20 cellular contexts compared by ENCODE assay signal in genomic region chr1:9731051-9731537, GRCh38.
DNase-seq lines count a peak whose midpoint lies in the region; ATAC-seq, FAIRE-seq and TF ChIP-seq lines count a peak whose summit lies in the region.
"Had no signal": no experiment of that assay in that cellular context is flagged by ENCODE, and none has a peak within 500 bp of the region (broad histone marks: within the 10 kb centered on the region; RNA-seq: fewer than 3 reads in every experiment).

No MANE protein-coding gene starts in this region.

- peaks cover 73% of the 10 kb centered on the region for H3K36me3 Mint-ChIP-seq in T-helper 2 cell treated with Interferon-gamma antibody and Interleukin-4, amounts not matched to agents 5 μg/mL and 100 μg/mL, for 36 hours (ENCODE audit: low read depth)

- H3K27me3 ChIP-seq in IMR-90 (ENCODE audit: control insufficient read depth, insufficient read depth, low read length), result no peaks in the 10 kb centered on the region
- H3K27me3 ChIP-seq in GM12878 (replicated peaks in 1 of 2; ENCODE audit: control insufficient read depth in 2 of 2, insufficient read depth in 2 of 2, low read length in 1 of 2), result no peaks in the 10 kb centered on the region
- no peaks in the 10 kb centered on the region for H3K27me3 ChIP-seq in neutrophil
- H3K27me3 ChIP-seq in prostate gland (replicated peaks; ENCODE audit: insufficient read depth), result no peaks in the 10 kb centered on the region
- no peaks in the 10 kb centered on the region for H3K27me3 ChIP-seq in right atrium auricular region
- H3K27me3 ChIP-seq: heart left ventricle, SJSA1 had no signal

- TF ChIP-seq EP300 in GM12878 (IDR thresholded peaks at IDR 0.05; ENCODE audit: borderline replicate concordance in 1 of 2, control insufficient read depth in 1 of 2, low read depth in 2 of 2, low read length in 2 of 2), result no peak

- H4K5ac ChIP-seq in IMR-90 (ENCODE audit: low read depth, low read length), result no peak overlapping the region

- in situ Hi-C loops in IMR-90 (cut with MboI; ENCODE audit: low sequenced_read_pairs), result no loop called here
- in situ Hi-C loops in GM12878 (cut with MboI), result no loop called here

- H3K23ac ChIP-seq in IMR-90 (ENCODE audit: low read depth, low read length), result no peak overlapping the region

- dilution Hi-C loops in IMR-90 (cut with HindIII; ENCODE audit: low sequenced_read_pairs, unreplicated experiment), result no loop called here

- H4K8ac ChIP-seq in IMR-90 (ENCODE audit: low read depth in 2 of 2, low read length in 2 of 2), result no peak overlapping the region

- H3K4me2 ChIP-seq in IMR-90 (ENCODE audit: low read depth, low read length) (no peak overlapping the region), GM12878 (ENCODE audit: control insufficient read depth, insufficient read depth) (no peak overlapping the region)

- no TSS peak for BruUV-seq in IMR-90 (replicated peaks; lab: Mats Ljungman, UMichigan)
- BruUV-seq in GM12878 (replicated peaks; lab: Mats Ljungman, UMichigan), result no TSS peak

- no peaks in the 10 kb centered on the region for H3K9me3 Mint-ChIP-seq in T-helper 2 cell treated with Interferon-gamma antibody and Interleukin-4, amounts not matched to agents 5 μg/mL and 100 μg/mL, for 36 hours
- H3K9me3 Mint-ChIP-seq: type B pancreatic cell had no signal

- TF ChIP-seq CTCF in IMR-90 (conservative IDR thresholded peaks at IDR 0.05; ENCODE audit: low read depth, low read length) (no peak), GM12878 (IDR thresholded peaks at IDR 0.05 in 2 of 3, conservative IDR thresholded peaks at IDR 0.05 in 1 of 3; ENCODE audit: control insufficient read depth in 2 of 3, extremely low read depth in 1 of 3, insufficient read depth in 1 of 3, low read depth in 3 of 3, low read length in 3 of 3) (no peak), neutrophil (IDR thresholded peaks at IDR 0.05) (no peak), prostate gland (IDR thresholded peaks at IDR 0.05) (no peak), right atrium auricular region (IDR thresholded peaks at IDR 0.05) (no peak)

- DNase-seq in T-helper 2 cell treated with Interferon-gamma antibody and Interleukin-4, amounts not matched to agents 5 μg/mL and 100 μg/mL, for 36 hours (ENCODE audit: low spot score), result no peak
- no peak for DNase-seq in T-helper 2 cell
- DNase-seq in IMR-90, result no peak
- DNase-seq in GM12878 (ENCODE audit: low read depth, low spot score), result no peak
- no peak for DNase-seq in prostate gland (ENCODE audit: low spot score)
- DNase-seq in GM03348 (ENCODE audit: low spot score), result no peak
- DNase-seq in right atrium auricular region (ENCODE audit: low spot score), result no peak
- DNase-seq: 8988T; activated naive CD4-positive, alpha-beta T cell; mesenchymal stem cell; NCI-H2107; NCI-H526 treated with DMSO at 0.1 percent for 48 hours; OCI-M1 had no signal

- H4K20me1 ChIP-seq in IMR-90 (ENCODE audit: insufficient read depth, low read length), result peaks cover 4% of the 10 kb centered on the region; the same call in 1 of the 2 replicates
- no peaks in the 10 kb centered on the region for H4K20me1 ChIP-seq in GM12878 (ENCODE audit: control insufficient read depth, insufficient read depth)

- no peak overlapping the region for H3K4ac ChIP-seq in IMR-90 (ENCODE audit: low read depth, low read length)

- RAD21 ChIA-PET in GM12878 (lab: Charles Lee; ENCODE audit: unreplicated experiment), result no interaction called here

- no peaks in the 10 kb centered on the region for H3K27me3 Mint-ChIP-seq in T-helper 2 cell treated with Interferon-gamma antibody and Interleukin-4, amounts not matched to agents 5 μg/mL and 100 μg/mL, for 36 hours (ENCODE audit: low read depth)
- H3K27me3 Mint-ChIP-seq: type B pancreatic cell had no signal

- peak overlapping the region; percentile 47 for H3K27ac Mint-ChIP-seq in T-helper 2 cell treated with Interferon-gamma antibody and Interleukin-4, amounts not matched to agents 5 μg/mL and 100 μg/mL, for 36 hours
- H3K27ac Mint-ChIP-seq: type B pancreatic cell had no signal

- TF ChIP-seq POLR2A in IMR-90 (IDR thresholded peaks at IDR 0.05; ENCODE audit: low read depth, low read length) (no peak), GM12878 (IDR thresholded peaks at IDR 0.05; ENCODE audit: low read depth, low read length) (peak; percentile 65), prostate gland (IDR thresholded peaks at IDR 0.05) (no peak)

- no peaks in the 10 kb centered on the region for H3K4me1 ChIP-seq in IMR-90 (ENCODE audit: control insufficient read depth, insufficient read depth, low read length)
- H3K4me1 ChIP-seq in GM12878 (ENCODE audit: control insufficient read depth, insufficient read depth, low read length), result peaks cover 4% of the 10 kb centered on the region; the same call in 1 of the 2 replicates
- H3K4me1 ChIP-seq in neutrophil (ENCODE audit: control insufficient read depth in 1 of 2, insufficient read depth in 1 of 2, low read depth in 1 of 2, low read length in 1 of 2), result peaks cover 20 to 21% of the 10 kb centered on the region in 2 experiments
- no peaks in the 10 kb centered on the region for H3K4me1 ChIP-seq in prostate gland (replicated peaks)
- H3K4me1 ChIP-seq in right atrium auricular region, result no peaks in the 10 kb centered on the region
- H3K4me1 ChIP-seq: SJSA1 had no signal

- 98% methylated on average over 15 of the region's 31 CpGs; no CpG with 5 or more reads in 1 of the 2 experiments for whole genome bisulfite sequencing in IMR-90 (ENCODE audit: extremely low coverage in 2 of 2, insufficient read length in 1 of 2), 2 experiments
- 93% methylated on average over 31 of the region's 31 CpGs for WGBS in GM12878 (ENCODE audit: insufficient coverage, insufficient replicate concordance, low lambda C conversion rate, missing lambda C conversion rate)
- 97% methylated on average over 31 of the region's 31 CpGs for WGBS in prostate gland

- H3K56ac ChIP-seq in IMR-90 (ENCODE audit: extremely low read depth, insufficient read depth, low read length), result no peak overlapping the region

- no peak overlapping the region for H2BK120ac ChIP-seq in IMR-90 (ENCODE audit: low read depth, low read length)

- H2BK5ac ChIP-seq in IMR-90 (ENCODE audit: low read depth, low read length, poor library complexity, severe bottlenecking), result no peak overlapping the region

- H2AK5ac ChIP-seq in IMR-90 (ENCODE audit: low read depth, low read length), result no peak overlapping the region

- SMC1A ChIA-PET in GM12878 (lab: Charles Lee; ENCODE audit: uncharacterized antibody, unreplicated experiment), result no interaction called here

- H3K9ac ChIP-seq in IMR-90 (ENCODE audit: low read depth, low read length) (no peak overlapping the region), GM12878 (ENCODE audit: control insufficient read depth, insufficient read depth, low read length) (no peak overlapping the region)

- peak overlapping the region; percentile 47 for H2AK9ac ChIP-seq in IMR-90 (replicated peaks; ENCODE audit: low read depth, low read length, poor library complexity)

- H2AFZ ChIP-seq in IMR-90 (replicated peaks; ENCODE audit: low read length, poor library complexity), result no peak overlapping the region
- H2AFZ ChIP-seq in GM12878 (ENCODE audit: control insufficient read depth, low read depth, low read length), result no peak overlapping the region

- no peaks in the 10 kb centered on the region for H3K9me3 ChIP-seq in IMR-90 (ENCODE audit: control insufficient read depth, insufficient read depth, low read length)
- H3K9me3 ChIP-seq in GM12878 (replicated peaks; ENCODE audit: control insufficient read depth, insufficient read depth, low read length), result no peaks in the 10 kb centered on the region; the same call in 2 of the 3 replicates
- H3K9me3 ChIP-seq in neutrophil, result no peaks in the 10 kb centered on the region
- H3K9me3 ChIP-seq in prostate gland, result no peaks in the 10 kb centered on the region
- H3K9me3 ChIP-seq in right atrium auricular region, result no peaks in the 10 kb centered on the region
- H3K9me3 ChIP-seq: heart left ventricle, SJSA1 had no signal

- ATAC-seq in IMR-90 (ENCODE audit: low read depth) (no peak), GM12878 (no peak)

- H3K36me3 ChIP-seq in IMR-90 (ENCODE audit: control insufficient read depth, insufficient read depth, low read length), result peaks cover 81% of the 10 kb centered on the region
- H3K36me3 ChIP-seq in GM12878 (ENCODE audit: control insufficient read depth in 2 of 2, insufficient read depth in 2 of 2, low read length in 1 of 2), result peaks cover 34 to 61% of the 10 kb centered on the region in 2 experiments
- H3K36me3 ChIP-seq in neutrophil, result peaks cover 71% of the 10 kb centered on the region
- H3K36me3 ChIP-seq in prostate gland, result peaks cover 40 to 56% of the 10 kb centered on the region in 2 donors
- H3K36me3 ChIP-seq in right atrium auricular region, result peaks cover 87% of the 10 kb centered on the region

- H3K4me3 ChIP-seq in IMR-90 (ENCODE audit: insufficient read depth, low read depth, low read length), result no peak overlapping the region
- no peak overlapping the region for H3K4me3 ChIP-seq in GM12878
- peak overlapping the region; percentile 25 to 38 for H3K4me3 ChIP-seq in neutrophil (ENCODE audit: low read depth in 1 of 2, low read length in 1 of 2)
- no peak overlapping the region for H3K4me3 ChIP-seq in prostate gland
- H3K4me3 ChIP-seq in right atrium auricular region, result no peak overlapping the region
- H3K4me3 ChIP-seq: heart left ventricle, SJSA1 had no signal

- no peak overlapping the region for H2BK20ac ChIP-seq in IMR-90 (ENCODE audit: low read depth, low read length)

- POLR2A ChIA-PET in IMR-90 (lab: Charles Lee; ENCODE audit: unreplicated experiment) (no interaction called here), GM12878 (lab: Charles Lee) (interaction anchor here (0.6 kb wide), 1 partner anchor 10 kb away, joined by 3 read pairs; no protein-coding TSS in a partner anchor)

- no peak for TF ChIP-seq RAD21 in IMR-90 (IDR thresholded peaks at IDR 0.05; ENCODE audit: low read length)
- no peak for TF ChIP-seq RAD21 in GM12878 (IDR thresholded peaks at IDR 0.05; ENCODE audit: insufficient read depth, low read depth, low read length)

- H3K79me1 ChIP-seq in IMR-90 (ENCODE audit: low read depth in 1 of 2, low read length in 2 of 2), result no peaks in the 10 kb centered on the region

- peaks cover 33% of the 10 kb centered on the region for H3K4me1 Mint-ChIP-seq in T-helper 2 cell treated with Interferon-gamma antibody and Interleukin-4, amounts not matched to agents 5 μg/mL and 100 μg/mL, for 36 hours (ENCODE audit: low read depth)

- no peak overlapping the region for H3K27ac ChIP-seq in IMR-90 (ENCODE audit: insufficient read depth, low read length)
- no peak overlapping the region for H3K27ac ChIP-seq in GM12878 (ENCODE audit: control insufficient read depth, insufficient read depth)
- peak overlapping the region; percentile 96 for H3K27ac ChIP-seq in neutrophil
- no peak overlapping the region for H3K27ac ChIP-seq in prostate gland
- no peak overlapping the region for H3K27ac ChIP-seq in right atrium auricular region
- H3K27ac ChIP-seq: C4-2B, SJSA1 had no signal

- no peak overlapping the region for H4K91ac ChIP-seq in IMR-90 (ENCODE audit: insufficient read depth, low read depth, low read length)

- no peaks in the 10 kb centered on the region for H3K79me2 ChIP-seq in GM12878 (ENCODE audit: control insufficient read depth, insufficient read depth, low read length)

- H3K4me3 Mint-ChIP-seq in T-helper 2 cell treated with Interferon-gamma antibody and Interleukin-4, amounts not matched to agents 5 μg/mL and 100 μg/mL, for 36 hours, result no peak overlapping the region
- H3K4me3 Mint-ChIP-seq: type B pancreatic cell had no signal

- H3K14ac ChIP-seq in IMR-90 (replicated peaks; ENCODE audit: low read depth, low read length), result no peak overlapping the region

- intact Hi-C loops in IMR-90 (cut with micrococcal nuclease), result no loop called here
- intact Hi-C loops in GM12878 (cut with micrococcal nuclease; ENCODE audit: unreplicated experiment), result no loop called here
- intact Hi-C loops in prostate gland (cut with DNase I), result no loop called here

- FAIRE-seq in GM12878 (lab: Jason Lieb, UNC), result no peak
- FAIRE-seq: islet of Langerhans, TTC549 had no signal

- H2BK15ac ChIP-seq in IMR-90 (ENCODE audit: low read depth, low read length), result no peak overlapping the region

- CTCF ChIA-PET in IMR-90 (lab: Yijun Ruan, JAX), result no interaction called here
- CTCF ChIA-PET in GM12878 (lab: Yijun Ruan, JAX), result interaction anchor here (1.0 kb wide), 1 partner anchor 137 kb away, joined by 3 read pairs; no protein-coding TSS in a partner anchor

- no peaks in the 10 kb centered on the region for H3K9me1 ChIP-seq in IMR-90 (ENCODE audit: insufficient read depth, low read length)

- H3K18ac ChIP-seq in IMR-90 (ENCODE audit: low read depth, low read length), result no peak overlapping the region

Comparison
In these comparisons a context has a peak if more than half of its experiments do, and no peak if none do; other contexts are left out.
1. H3K4me3 ChIP-seq: peak in neutrophil (2 of 2); none in IMR-90 (single experiment), GM12878 (single experiment), prostate gland (0 of 2) and right atrium auricular region (0 of 2).